In the genomic region with DNA sequence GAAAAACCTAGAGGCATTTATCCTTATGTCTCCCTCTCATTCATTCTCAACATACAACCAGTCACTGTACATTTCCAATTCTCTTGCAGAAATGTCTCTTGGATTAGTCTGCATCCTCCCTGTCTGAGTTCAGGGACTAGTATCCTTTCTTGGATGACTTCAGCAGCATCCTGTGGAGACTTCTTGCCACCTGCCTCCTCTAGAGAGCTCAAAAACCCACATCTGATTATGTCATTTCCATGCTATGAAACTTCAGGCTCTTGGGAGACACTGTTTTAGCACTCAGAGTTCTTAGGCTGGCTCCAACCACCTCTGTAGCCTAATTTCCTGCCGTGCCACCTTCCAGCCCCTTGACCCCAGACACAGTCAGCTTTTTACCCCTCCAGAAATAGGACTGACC, we compare ENCODE assay signal across 12 cellular contexts.
DNase-seq lines count a peak whose midpoint lies in the region; ATAC-seq and TF ChIP-seq lines count a peak whose summit lies in the region.
"Had no signal": no experiment of that assay in that cellular context is flagged by ENCODE, and none has a peak within 500 bp of the region (broad histone marks: within the 10 kb centered on the region; RNA-seq: fewer than 3 reads in every experiment).

No MANE protein-coding gene starts in this region.

- no peak overlapping the region for H3K27ac ChIP-seq in DND-41 (ENCODE audit: low read length)
- H3K27ac ChIP-seq: hepatocyte, SJSA1 had no signal

- intact Hi-C loops in head of caudate nucleus (cut with DNase I): no loop called here

- H3K4me2 ChIP-seq in DND-41 (ENCODE audit: insufficient read depth, low read length): no peak overlapping the region
- H3K4me2 ChIP-seq: hepatocyte had no signal

- H3K27me3 ChIP-seq in DND-41 (ENCODE audit: insufficient read depth, low read length, poor library complexity): no peaks in the 10 kb centered on the region
- H3K27me3 ChIP-seq: hepatocyte, left lung, SJSA1, tibial artery had no signal

- POLR2A ChIA-PET in activated naive CD8-positive, alpha-beta T cell treated with anti-CD3 and anti-CD28 coated beads, Interleukin-2, amount 10 ng/mL, durations not matched to agents 7 days and 5 days (lab: Charles Lee): no interaction called here

- H4K20me1 ChIP-seq in DND-41 (ENCODE audit: insufficient read depth, low read length): no peaks in the 10 kb centered on the region

- H3K27me3 Mint-ChIP-seq in activated naive CD8-positive, alpha-beta T cell treated with anti-CD3 and anti-CD28 coated beads, Interleukin-2, amount 10 ng/mL, durations not matched to agents 7 days and 5 days: no peaks in the 10 kb centered on the region
- H3K27me3 Mint-ChIP-seq in T-helper 17 cell: no peaks in the 10 kb centered on the region

- H3K36me3 ChIP-seq in DND-41 (ENCODE audit: insufficient read depth, low read length): no peaks in the 10 kb centered on the region
- H3K36me3 ChIP-seq: left lung, SJSA1, tibial artery had no signal

- H2AFZ ChIP-seq in DND-41 (ENCODE audit: low read depth, low read length): no peak overlapping the region
- H2AFZ ChIP-seq: hepatocyte had no signal

- TF ChIP-seq CTCF in DND-41 (IDR thresholded peaks at IDR 0.05; ENCODE audit: borderline replicate concordance, extremely low read depth, low read length, poor library complexity, severe bottlenecking): no peak

- no peak overlapping the region for H3K4me3 ChIP-seq in DND-41 (ENCODE audit: low read depth in 1 of 2, low read length in 2 of 2)
- H3K4me3 ChIP-seq: hepatocyte, left lung, SJSA1, tibial artery had no signal

- no peaks in the 10 kb centered on the region for H3K79me2 ChIP-seq in DND-41 (ENCODE audit: insufficient read depth, low read length)
- H3K79me2 ChIP-seq: hepatocyte had no signal

- peaks cover 1% of the 10 kb centered on the region for H3K9me3 Mint-ChIP-seq in activated naive CD8-positive, alpha-beta T cell treated with anti-CD3 and anti-CD28 coated beads, Interleukin-2, amount 10 ng/mL, durations not matched to agents 7 days and 5 days

- H3K9me3 ChIP-seq in DND-41 (ENCODE audit: insufficient read depth, low read length, severe bottlenecking) (no peaks in the 10 kb centered on the region), T-helper 17 cell (ENCODE audit: control insufficient read depth, low read length, poor library complexity, severe bottlenecking) (no peaks in the 10 kb centered on the region)
- H3K9me3 ChIP-seq: left lung, SJSA1, tibial artery had no signal

- H3K4me3 Mint-ChIP-seq in activated naive CD8-positive, alpha-beta T cell treated with anti-CD3 and anti-CD28 coated beads, Interleukin-2, amount 10 ng/mL, durations not matched to agents 7 days and 5 days: peak overlapping the region; percentile 14
- no peak overlapping the region for H3K4me3 Mint-ChIP-seq in T-helper 17 cell

- peak overlapping the region; percentile 17 for H3K27ac Mint-ChIP-seq in activated naive CD8-positive, alpha-beta T cell treated with anti-CD3 and anti-CD28 coated beads, Interleukin-2, amount 10 ng/mL, durations not matched to agents 7 days and 5 days
- H3K27ac Mint-ChIP-seq in T-helper 17 cell: no peak overlapping the region

- H3K36me3 Mint-ChIP-seq in activated naive CD8-positive, alpha-beta T cell treated with anti-CD3 and anti-CD28 coated beads, Interleukin-2, amount 10 ng/mL, durations not matched to agents 7 days and 5 days: peaks cover 6% of the 10 kb centered on the region
- peaks cover 3% of the 10 kb centered on the region for H3K36me3 Mint-ChIP-seq in T-helper 17 cell (ENCODE audit: low read depth)

- ATAC-seq in DND-41 (ENCODE audit: insufficient read depth, low read depth) (peak; percentile 40; the same call in 2 of the 3 replicates), T-helper 17 cell (no peak)
- ATAC-seq in activated naive CD8-positive, alpha-beta T cell treated with anti-CD3 and anti-CD28 coated beads, Interleukin-2, amount 10 ng/mL, durations not matched to agents 7 days and 5 days (ENCODE audit: low read depth): no peak

- DNase-seq in DND-41: no peak
- DNase-seq in HT1080 (ENCODE audit: low read depth): peak; percentile 86
- no peak for DNase-seq in activated naive CD8-positive, alpha-beta T cell treated with anti-CD3 and anti-CD28 coated beads, Interleukin-2, amount 10 ng/mL, durations not matched to agents 7 days and 5 days
- DNase-seq in non-pigmented ciliary epithelial cell (ENCODE audit: low read depth): peak; percentile 42
- no peak for DNase-seq in C1 segment of cervical spinal cord (lab: John Stamatoyannopoulos, UW)
- no peak for DNase-seq in head of caudate nucleus
- DNase-seq in T-helper 17 cell: no peak
- DNase-seq: left lung, NCI-H1048, tibial artery had no signal

- no peaks in the 10 kb centered on the region for H3K4me1 ChIP-seq in DND-41 (ENCODE audit: insufficient read depth, low read length)

- no peak overlapping the region for H3K9ac ChIP-seq in DND-41 (ENCODE audit: low read depth, low read length)

- H3K4me1 Mint-ChIP-seq in activated naive CD8-positive, alpha-beta T cell treated with anti-CD3 and anti-CD28 coated beads, Interleukin-2, amount 10 ng/mL, durations not matched to agents 7 days and 5 days: peaks cover 25% of the 10 kb centered on the region
- H3K4me1 Mint-ChIP-seq in T-helper 17 cell: peaks cover 10% of the 10 kb centered on the region

Comparison
In these comparisons a context has a peak if more than half of its experiments do, and no peak if none do; other contexts are left out.
1. DNase-seq: peak in HT1080 (single experiment) and non-pigmented ciliary epithelial cell (single experiment); none in DND-41 (single experiment), activated naive CD8-positive, alpha-beta T cell treated with anti-CD3 and anti-CD28 coated beads, Interleukin-2, amount 10 ng/mL, durations not matched to agents 7 days and 5 days (single experiment), C1 segment of cervical spinal cord (0 of 14), head of caudate nucleus (0 of 42) and T-helper 17 cell (0 of 3).